ENCODE assay signal across 1 cellular context in the genomic region with DNA sequence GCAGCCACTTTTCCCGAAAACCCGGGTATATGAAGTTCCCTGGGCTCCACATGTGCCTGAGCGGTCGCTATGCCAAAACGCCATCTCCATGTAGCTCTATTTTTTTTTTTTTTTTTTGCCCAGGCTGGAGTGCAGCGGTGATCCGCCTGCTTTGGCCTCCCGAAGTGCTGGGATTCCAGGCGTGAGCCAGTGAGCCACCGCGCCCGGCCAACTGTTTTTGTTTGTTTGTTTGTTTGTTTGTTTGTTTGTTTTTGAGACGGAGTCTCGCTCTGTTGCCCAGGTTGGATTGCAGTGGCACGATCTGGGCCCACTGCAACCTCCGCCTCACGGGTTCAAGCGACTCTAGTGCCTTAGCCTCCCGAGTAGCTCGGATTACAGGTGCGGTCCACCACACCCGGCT.
TF ChIP-seq lines count a peak whose summit lies in the region.

No MANE protein-coding gene starts in this region.

TF ChIP-seq in GM23338, 12 proteins besides CTCF, POLR2A, EP300 and RAD21:
- TF ChIP-seq, protein P1, sequence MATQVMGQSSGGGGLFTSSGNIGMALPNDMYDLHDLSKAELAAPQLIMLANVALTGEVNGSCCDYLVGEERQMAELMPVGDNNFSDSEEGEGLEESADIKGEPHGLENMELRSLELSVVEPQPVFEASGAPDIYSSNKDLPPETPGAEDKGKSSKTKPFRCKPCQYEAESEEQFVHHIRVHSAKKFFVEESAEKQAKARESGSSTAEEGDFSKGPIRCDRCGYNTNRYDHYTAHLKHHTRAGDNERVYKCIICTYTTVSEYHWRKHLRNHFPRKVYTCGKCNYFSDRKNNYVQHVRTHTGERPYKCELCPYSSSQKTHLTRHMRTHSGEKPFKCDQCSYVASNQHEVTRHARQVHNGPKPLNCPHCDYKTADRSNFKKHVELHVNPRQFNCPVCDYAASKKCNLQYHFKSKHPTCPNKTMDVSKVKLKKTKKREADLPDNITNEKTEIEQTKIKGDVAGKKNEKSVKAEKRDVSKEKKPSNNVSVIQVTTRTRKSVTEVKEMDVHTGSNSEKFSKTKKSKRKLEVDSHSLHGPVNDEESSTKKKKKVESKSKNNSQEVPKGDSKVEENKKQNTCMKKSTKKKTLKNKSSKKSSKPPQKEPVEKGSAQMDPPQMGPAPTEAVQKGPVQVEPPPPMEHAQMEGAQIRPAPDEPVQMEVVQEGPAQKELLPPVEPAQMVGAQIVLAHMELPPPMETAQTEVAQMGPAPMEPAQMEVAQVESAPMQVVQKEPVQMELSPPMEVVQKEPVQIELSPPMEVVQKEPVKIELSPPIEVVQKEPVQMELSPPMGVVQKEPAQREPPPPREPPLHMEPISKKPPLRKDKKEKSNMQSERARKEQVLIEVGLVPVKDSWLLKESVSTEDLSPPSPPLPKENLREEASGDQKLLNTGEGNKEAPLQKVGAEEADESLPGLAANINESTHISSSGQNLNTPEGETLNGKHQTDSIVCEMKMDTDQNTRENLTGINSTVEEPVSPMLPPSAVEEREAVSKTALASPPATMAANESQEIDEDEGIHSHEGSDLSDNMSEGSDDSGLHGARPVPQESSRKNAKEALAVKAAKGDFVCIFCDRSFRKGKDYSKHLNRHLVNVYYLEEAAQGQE (IDR thresholded peaks at IDR 0.05; ENCODE audit: unreplicated experiment), result no peak
- TF ChIP-seq EZH2 (IDR thresholded peaks at IDR 0.05; ENCODE audit: low read depth, unreplicated experiment) (no peak), CREB1 (CRISPR knock-in tag; IDR thresholded peaks at IDR 0.05; ENCODE audit: low read depth) (no peak), NANOG (IDR thresholded peaks at IDR 0.05; ENCODE audit: borderline replicate concordance) (no peak), EZH2phosphoT487 (IDR thresholded peaks at IDR 0.05; ENCODE audit: unreplicated experiment) (no peak), POLR2AphosphoS5 (IDR thresholded peaks at IDR 0.05; ENCODE audit: low read depth) (no peak)
- TF ChIP-seq, protein P2, sequence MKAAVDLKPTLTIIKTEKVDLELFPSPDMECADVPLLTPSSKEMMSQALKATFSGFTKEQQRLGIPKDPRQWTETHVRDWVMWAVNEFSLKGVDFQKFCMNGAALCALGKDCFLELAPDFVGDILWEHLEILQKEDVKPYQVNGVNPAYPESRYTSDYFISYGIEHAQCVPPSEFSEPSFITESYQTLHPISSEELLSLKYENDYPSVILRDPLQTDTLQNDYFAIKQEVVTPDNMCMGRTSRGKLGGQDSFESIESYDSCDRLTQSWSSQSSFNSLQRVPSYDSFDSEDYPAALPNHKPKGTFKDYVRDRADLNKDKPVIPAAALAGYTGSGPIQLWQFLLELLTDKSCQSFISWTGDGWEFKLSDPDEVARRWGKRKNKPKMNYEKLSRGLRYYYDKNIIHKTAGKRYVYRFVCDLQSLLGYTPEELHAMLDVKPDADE (IDR thresholded peaks at IDR 0.05), result no peak
- TF ChIP-seq, protein P3, sequence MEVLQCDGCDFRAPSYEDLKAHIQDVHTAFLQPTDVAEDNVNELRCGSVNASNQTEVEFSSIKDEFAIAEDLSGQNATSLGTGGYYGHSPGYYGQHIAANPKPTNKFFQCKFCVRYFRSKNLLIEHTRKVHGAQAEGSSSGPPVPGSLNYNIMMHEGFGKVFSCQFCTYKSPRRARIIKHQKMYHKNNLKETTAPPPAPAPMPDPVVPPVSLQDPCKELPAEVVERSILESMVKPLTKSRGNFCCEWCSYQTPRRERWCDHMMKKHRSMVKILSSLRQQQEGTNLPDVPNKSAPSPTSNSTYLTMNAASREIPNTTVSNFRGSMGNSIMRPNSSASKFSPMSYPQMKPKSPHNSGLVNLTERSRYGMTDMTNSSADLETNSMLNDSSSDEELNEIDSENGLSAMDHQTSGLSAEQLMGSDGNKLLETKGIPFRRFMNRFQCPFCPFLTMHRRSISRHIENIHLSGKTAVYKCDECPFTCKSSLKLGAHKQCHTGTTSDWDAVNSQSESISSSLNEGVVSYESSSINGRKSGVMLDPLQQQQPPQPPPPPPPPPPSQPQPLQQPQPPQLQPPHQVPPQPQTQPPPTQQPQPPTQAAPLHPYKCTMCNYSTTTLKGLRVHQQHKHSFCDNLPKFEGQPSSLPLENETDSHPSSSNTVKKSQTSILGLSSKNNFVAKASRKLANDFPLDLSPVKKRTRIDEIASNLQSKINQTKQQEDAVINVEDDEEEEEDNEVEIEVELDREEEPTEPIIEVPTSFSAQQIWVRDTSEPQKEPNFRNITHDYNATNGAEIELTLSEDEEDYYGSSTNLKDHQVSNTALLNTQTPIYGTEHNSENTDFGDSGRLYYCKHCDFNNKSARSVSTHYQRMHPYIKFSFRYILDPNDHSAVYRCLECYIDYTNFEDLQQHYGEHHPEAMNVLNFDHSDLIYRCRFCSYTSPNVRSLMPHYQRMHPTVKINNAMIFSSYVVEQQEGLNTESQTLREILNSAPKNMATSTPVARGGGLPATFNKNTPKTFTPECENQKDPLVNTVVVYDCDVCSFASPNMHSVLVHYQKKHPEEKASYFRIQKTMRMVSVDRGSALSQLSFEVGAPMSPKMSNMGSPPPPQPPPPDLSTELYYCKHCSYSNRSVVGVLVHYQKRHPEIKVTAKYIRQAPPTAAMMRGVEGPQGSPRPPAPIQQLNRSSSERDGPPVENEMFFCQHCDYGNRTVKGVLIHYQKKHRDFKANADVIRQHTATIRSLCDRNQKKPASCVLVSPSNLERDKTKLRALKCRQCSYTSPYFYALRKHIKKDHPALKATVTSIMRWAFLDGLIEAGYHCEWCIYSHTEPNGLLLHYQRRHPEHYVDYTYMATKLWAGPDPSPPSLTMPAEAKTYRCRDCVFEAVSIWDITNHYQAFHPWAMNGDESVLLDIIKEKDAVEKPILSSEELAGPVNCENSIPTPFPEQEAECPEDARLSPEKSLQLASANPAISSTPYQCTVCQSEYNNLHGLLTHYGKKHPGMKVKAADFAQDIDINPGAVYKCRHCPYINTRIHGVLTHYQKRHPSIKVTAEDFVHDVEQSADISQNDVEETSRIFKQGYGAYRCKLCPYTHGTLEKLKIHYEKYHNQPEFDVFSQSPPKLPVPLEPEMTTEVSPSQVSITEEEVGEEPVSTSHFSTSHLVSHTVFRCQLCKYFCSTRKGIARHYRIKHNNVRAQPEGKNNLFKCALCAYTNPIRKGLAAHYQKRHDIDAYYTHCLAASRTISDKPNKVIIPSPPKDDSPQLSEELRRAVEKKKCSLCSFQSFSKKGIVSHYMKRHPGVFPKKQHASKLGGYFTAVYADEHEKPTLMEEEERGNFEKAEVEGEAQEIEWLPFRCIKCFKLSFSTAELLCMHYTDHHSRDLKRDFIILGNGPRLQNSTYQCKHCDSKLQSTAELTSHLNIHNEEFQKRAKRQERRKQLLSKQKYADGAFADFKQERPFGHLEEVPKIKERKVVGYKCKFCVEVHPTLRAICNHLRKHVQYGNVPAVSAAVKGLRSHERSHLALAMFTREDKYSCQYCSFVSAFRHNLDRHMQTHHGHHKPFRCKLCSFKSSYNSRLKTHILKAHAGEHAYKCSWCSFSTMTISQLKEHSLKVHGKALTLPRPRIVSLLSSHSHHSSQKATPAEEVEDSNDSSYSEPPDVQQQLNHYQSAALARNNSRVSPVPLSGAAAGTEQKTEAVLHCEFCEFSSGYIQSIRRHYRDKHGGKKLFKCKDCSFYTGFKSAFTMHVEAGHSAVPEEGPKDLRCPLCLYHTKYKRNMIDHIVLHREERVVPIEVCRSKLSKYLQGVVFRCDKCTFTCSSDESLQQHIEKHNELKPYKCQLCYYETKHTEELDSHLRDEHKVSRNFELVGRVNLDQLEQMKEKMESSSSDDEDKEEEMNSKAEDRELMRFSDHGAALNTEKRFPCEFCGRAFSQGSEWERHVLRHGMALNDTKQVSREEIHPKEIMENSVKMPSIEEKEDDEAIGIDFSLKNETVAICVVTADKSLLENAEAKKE (CRISPR knock-in tag; IDR thresholded peaks at IDR 0.05), result no peak
